In genomic region chr4:68904786-68905185, GRCh38 we compare ENCODE assay signal across 9 cellular contexts. TPM values are rescaled to one million over a fixed set of nuclear protein-coding genes. Genes with fewer than 3 reads are reported as not detected.
DNase-seq lines count a peak whose midpoint lies in the region; ATAC-seq and TF ChIP-seq lines count a peak whose summit lies in the region.
"Had no signal": no experiment of that assay in that cellular context is flagged by ENCODE, and none has a peak within 500 bp of the region (broad histone marks: within the 10 kb centered on the region; RNA-seq: fewer than 3 reads in every experiment).

No MANE protein-coding gene starts in this region.

- H3K27ac ChIP-seq in SK-N-SH (ENCODE audit: low read depth in 2 of 2, low read length in 1 of 2) (no peak overlapping the region), right lobe of liver (peak overlapping the region; percentile 55 to 88 (median 65)), GM23248 (no peak overlapping the region), left ventricle myocardium inferior (replicated peaks) (no peak overlapping the region)

- H3K4me2 ChIP-seq in SK-N-SH (peak overlapping the region; percentile 72), GM23248 (ENCODE audit: unreplicated experiment) (no peak overlapping the region)

- no peak for DNase-seq in GM12864 (ENCODE audit: low read depth)
- DNase-seq in SK-N-SH: no peak
- DNase-seq in right lobe of liver: no peak
- no peak for DNase-seq in posterior vena cava (ENCODE audit: low spot score)
- no peak for DNase-seq in GM23248
- DNase-seq in amygdala (lab: John Stamatoyannopoulos, UW): no peak
- no peak for DNase-seq in left ventricle myocardium inferior

- no peak for TF ChIP-seq EP300 in SK-N-SH (IDR thresholded peaks at IDR 0.05; ENCODE audit: borderline replicate concordance in 1 of 2, low read depth in 1 of 2, low read length in 1 of 2)

- TF ChIP-seq RAD21 in SK-N-SH (IDR thresholded peaks at IDR 0.05; ENCODE audit: low read length): no peak

- H3K4me1 ChIP-seq in SK-N-SH (ENCODE audit: control insufficient read depth in 1 of 2, insufficient read depth in 2 of 2, low read depth in 1 of 2, low read length in 1 of 2) (no peaks in the 10 kb centered on the region), right lobe of liver (peaks cover 0 to 31% (median 5%) of the 10 kb centered on the region in 4 donors), GM23248 (ENCODE audit: insufficient read depth) (no peaks in the 10 kb centered on the region), left ventricle myocardium inferior (no peaks in the 10 kb centered on the region)

- TF ChIP-seq POLR2A in right lobe of liver (IDR thresholded peaks at IDR 0.05): no peak

- H2AFZ ChIP-seq in SK-N-SH (ENCODE audit: low read depth): no peak overlapping the region
- H2AFZ ChIP-seq in GM23248: no peak overlapping the region

- no peaks in the 10 kb centered on the region for H4K20me1 ChIP-seq in SK-N-SH (ENCODE audit: insufficient read depth)
- no peaks in the 10 kb centered on the region for H4K20me1 ChIP-seq in GM23248 (ENCODE audit: insufficient read depth)

- H3K4me3 ChIP-seq in GM12864 (ENCODE audit: low read depth, low read length): no peak overlapping the region
- H3K4me3 ChIP-seq in SK-N-SH (ENCODE audit: low read depth in 2 of 2, low read length in 1 of 2): peak overlapping the region; percentile 14 to 50; a peak in 3 of 4 replicates
- peak overlapping the region; percentile 28 to 46 (median 45) for H3K4me3 ChIP-seq in right lobe of liver
- H3K4me3 ChIP-seq in GM23248: no peak overlapping the region
- H3K4me3 ChIP-seq in left ventricle myocardium inferior: no peak overlapping the region

- H3K79me2 ChIP-seq in SK-N-SH (ENCODE audit: insufficient read depth) (no peaks in the 10 kb centered on the region), GM23248 (ENCODE audit: insufficient read depth) (no peaks in the 10 kb centered on the region)

- H3F3A ChIP-seq in SK-N-SH (replicated peaks; ENCODE audit: insufficient read depth) (no peaks in the 10 kb centered on the region), GM23248 (ENCODE audit: insufficient read depth) (no peaks in the 10 kb centered on the region)

- TF ChIP-seq CTCF in GM12864 (IDR thresholded peaks at IDR 0.05; ENCODE audit: low read depth, low read length, missing control alignments): peak; percentile 21
- peak; percentile 25; the same call in 1 of the 2 replicates for TF ChIP-seq CTCF in SK-N-SH (IDR thresholded peaks at IDR 0.05)
- TF ChIP-seq CTCF in right lobe of liver (IDR thresholded peaks at IDR 0.05): peak in 3 of 4 donors; percentile 37 to 41 (median 40)
- TF ChIP-seq CTCF in left ventricle myocardium inferior (IDR thresholded peaks at IDR 0.05; ENCODE audit: borderline replicate concordance): no peak

- intact Hi-C loops in right lobe of liver (cut with DNase I) (no loop called here), posterior vena cava (cut with DNase I) (no loop called here), left ventricle myocardium inferior (cut with micrococcal nuclease) (no loop called here)

- 6% methylated on average over 6 of the region's 6 CpGs for WGBS in SK-N-SH (ENCODE audit: low lambda C conversion rate)
- 12% methylated on average over 6 of the region's 6 CpGs for WGBS in right lobe of liver (ENCODE audit: insufficient coverage, low coverage, low lambda C conversion rate, missing lambda C conversion rate)
- 5 to 9% methylated on average over 6 of the region's 6 CpGs for WGBS in GM23248 (ENCODE audit: low coverage in 1 of 2, low lambda C conversion rate in 2 of 2, missing lambda C conversion rate in 2 of 2), 2 experiments

- POLR2A ChIA-PET in SK-N-SH (lab: Yijun Ruan, JAX): no interaction called here

- no peaks in the 10 kb centered on the region for H3K36me3 ChIP-seq in SK-N-SH (replicated peaks in 1 of 2; ENCODE audit: control insufficient read depth in 1 of 2, insufficient read depth in 2 of 2, low read length in 1 of 2)
- no peaks in the 10 kb centered on the region for H3K36me3 ChIP-seq in right lobe of liver
- H3K36me3 ChIP-seq in GM23248 (ENCODE audit: low read depth): no peaks in the 10 kb centered on the region
- H3K36me3 ChIP-seq in left ventricle myocardium inferior: no peaks in the 10 kb centered on the region

- H3K9me2 ChIP-seq in SK-N-SH: no peaks in the 10 kb centered on the region
- no peaks in the 10 kb centered on the region for H3K9me2 ChIP-seq in GM23248 (ENCODE audit: insufficient read depth)

- ATAC-seq in HG02840 (IDR thresholded peaks at IDR 0.05; ENCODE audit: low FRiP score, unreplicated experiment) (peak; percentile 63), right lobe of liver (peak; percentile 58 to 73 (median 65))

- in situ Hi-C loops in GM23248 (cut with MboI): no loop called here

- H3K9me3 ChIP-seq in SK-N-SH (no peaks in the 10 kb centered on the region), right lobe of liver (no peaks in the 10 kb centered on the region), GM23248 (ENCODE audit: low read depth) (no peaks in the 10 kb centered on the region), left ventricle myocardium inferior (replicated peaks) (no peaks in the 10 kb centered on the region)

- H3K27me3 ChIP-seq in SK-N-SH (ENCODE audit: insufficient read depth) (peaks cover 36% of the 10 kb centered on the region; the same call in 1 of the 2 replicates), right lobe of liver (no peaks in the 10 kb centered on the region), GM23248 (replicated peaks; ENCODE audit: insufficient read depth) (no peaks in the 10 kb centered on the region), left ventricle myocardium inferior (ENCODE audit: low read depth) (no peaks in the 10 kb centered on the region)

- H3K9ac ChIP-seq in SK-N-SH (no peak overlapping the region), GM23248 (no peak overlapping the region)

- CTCF ChIA-PET in SK-N-SH (lab: Yijun Ruan, JAX): no interaction called here

TF ChIP-seq in SK-N-SH, 30 proteins besides CTCF, POLR2A, EP300 and RAD21:
- TF ChIP-seq MXI1 (IDR thresholded peaks at IDR 0.05; ENCODE audit: low read depth, low read length): no peak
- TF ChIP-seq GATA2 (CRISPR knock-in tag; IDR thresholded peaks at IDR 0.05): no peak
- TF ChIP-seq TCF12 (IDR thresholded peaks at IDR 0.05): no peak
- no peak for TF ChIP-seq FOXM1 (IDR thresholded peaks at IDR 0.05; ENCODE audit: low read depth)
- TF ChIP-seq RXRA (IDR thresholded peaks at IDR 0.05; ENCODE audit: borderline replicate concordance, low read depth): no peak
- TF ChIP-seq USF1 (IDR thresholded peaks at IDR 0.05; ENCODE audit: borderline replicate concordance, low read depth): no peak

RNA-seq across cellular contexts. Expression of gene UGT2A3, which starts 46.8 kb away (rescaled TPM):
- not detected in 2 replicates for polyA plus RNA-seq in SK-N-SH (2012; rRNA removed)
- polyA plus RNA-seq in SK-N-SH (2012; cell fraction: cytosol; rRNA removed): not detected in 2 replicates
- polyA plus RNA-seq in SK-N-SH (2012; cell fraction: nucleus; rRNA removed): not detected in 2 replicates
- 10 to 100 TPM; 17.5 to 45.2 (median 30.9) TPM for total RNA-seq in right lobe of liver
- not detected for total RNA-seq in posterior vena cava
- not detected in 2 replicates for total RNA-seq in GM23248 (2014; rRNA removed; shearing (Covaris generic))
- polyA plus RNA-seq in GM23248 (2016; fragmentation: Nextera tagmentation; extraction: Ambion mirVana): not detected in 2 replicates
- not detected for total RNA-seq in left ventricle myocardium inferior
- total RNA-seq: RPMI7951 had no signal

Comparison
In these comparisons a context has a peak if more than half of its experiments do, and no peak if none do; other contexts are left out.
1. H3K4me3 ChIP-seq: peak in SK-N-SH (2 of 2) and right lobe of liver (3 of 3); none in GM12864 (single experiment), GM23248 (single experiment) and left ventricle myocardium inferior (single experiment).
2. H3K27ac ChIP-seq: peak in right lobe of liver (3 of 3); none in SK-N-SH (0 of 2), GM23248 (single experiment) and left ventricle myocardium inferior (single experiment).
3. RNA of gene UGT2A3, which starts 46.8 kb away (total RNA-seq): 17.5 to 45.2 TPM in right lobe of liver; not detected in posterior vena cava, not detected in GM23248 and not detected in left ventricle myocardium inferior (single experiment); every median in the first group is over 10 times any median in the second.